Comparison of ENCODE assay signal across 9 cellular contexts in the genomic region with DNA sequence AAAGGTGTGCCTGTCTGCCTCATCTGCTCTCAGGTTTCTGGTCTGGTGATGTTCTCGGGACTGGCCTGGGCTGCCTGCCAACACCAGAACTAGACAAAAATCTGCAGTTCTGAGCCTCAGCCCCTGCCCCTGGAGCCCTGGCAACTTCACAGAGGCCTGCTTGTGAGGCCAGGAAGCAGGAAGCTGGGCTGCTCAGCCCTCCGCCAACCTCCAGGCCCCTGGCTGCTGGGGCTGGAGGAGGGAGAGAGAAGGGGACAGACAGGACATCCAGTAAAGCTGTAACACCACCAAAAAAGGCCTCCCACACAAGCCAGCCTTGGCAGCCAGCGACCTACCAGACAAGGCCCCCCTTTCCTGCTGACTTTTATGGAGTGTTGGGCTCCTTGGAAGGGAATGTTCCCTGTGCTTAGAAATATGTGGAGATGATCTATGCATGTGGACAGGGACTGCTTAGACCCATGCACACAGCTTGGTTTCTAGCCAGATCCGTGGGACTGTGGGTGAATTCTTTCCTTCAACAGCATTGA.
DNase-seq lines count a peak whose midpoint lies in the region; ATAC-seq and TF ChIP-seq lines count a peak whose summit lies in the region.
"Had no signal": no experiment of that assay in that cellular context is flagged by ENCODE, and none has a peak within 500 bp of the region (broad histone marks: within the 10 kb centered on the region; RNA-seq: fewer than 3 reads in every experiment).

No MANE protein-coding gene starts in this region.

- no peak overlapping the region for H3K4me3 Mint-ChIP-seq in CD4-positive, alpha-beta T cell
- H3K4me3 Mint-ChIP-seq: activated T-helper 17 cell treated with anti-CD3 and anti-CD28 coated beads, Interleukin-2, amount 50 U/mL, for 72 hours had no signal

- BruUV-seq in A673 (replicated peaks; lab: Mats Ljungman, UMichigan) = no TSS peak

- no peak overlapping the region for H3K4me3 ChIP-seq in heart right ventricle
- H3K4me3 ChIP-seq in prostate gland = no peak overlapping the region
- no peak overlapping the region for H3K4me3 ChIP-seq in A673 (ENCODE audit: low read depth, low read length, poor library complexity, severe bottlenecking)

- H3K36me3 ChIP-seq in heart right ventricle = no peaks in the 10 kb centered on the region
- no peaks in the 10 kb centered on the region for H3K36me3 ChIP-seq in prostate gland
- no peaks in the 10 kb centered on the region for H3K36me3 ChIP-seq in A673 (ENCODE audit: insufficient read depth, low read length, poor library complexity, severe bottlenecking)

- ATAC-seq in CD4-positive, alpha-beta T cell (ENCODE audit: poor library complexity) = no peak
- peak in 6 of 8 donors; percentile 42 to 86 (median 68) for ATAC-seq in heart right ventricle
- ATAC-seq: activated T-helper 17 cell treated with anti-CD3 and anti-CD28 coated beads, Interleukin-2, amount 50 U/mL, for 72 hours had no signal

- no peak for DNase-seq in CD4-positive, alpha-beta T cell
- peak in 1 of 2 donors; percentile 9 for DNase-seq in heart right ventricle
- DNase-seq in prostate gland (ENCODE audit: low spot score) = peak; percentile 73
- DNase-seq in HuH-7.5 (ENCODE audit: low spot score) = no peak
- DNase-seq in NCI-H510A (lab: John Stamatoyannopoulos, UW) = no peak
- DNase-seq in A673 (ENCODE audit: low spot score) = no peak
- DNase-seq in HPDE6-E6E7 (ENCODE audit: extremely low spot score) = no peak

- no peaks in the 10 kb centered on the region for H3K9me3 ChIP-seq in CD4-positive, alpha-beta T cell (ENCODE audit: control insufficient read depth, low read length)
- no peaks in the 10 kb centered on the region for H3K9me3 ChIP-seq in heart right ventricle
- H3K9me3 ChIP-seq in prostate gland = no peaks in the 10 kb centered on the region
- H3K9me3 ChIP-seq in A673 (ENCODE audit: low read depth, low read length, poor library complexity, severe bottlenecking) = no peaks in the 10 kb centered on the region

- TF ChIP-seq CTCF in CD4-positive, alpha-beta T cell (IDR thresholded peaks at IDR 0.05) = no peak
- TF ChIP-seq CTCF in VCaP (conservative IDR thresholded peaks at IDR 0.05) = no peak
- no peak for TF ChIP-seq CTCF in heart right ventricle (IDR thresholded peaks at IDR 0.05)
- TF ChIP-seq CTCF in prostate gland (IDR thresholded peaks at IDR 0.05) = no peak
- no peak for TF ChIP-seq CTCF in A673 (conservative IDR thresholded peaks at IDR 0.05; ENCODE audit: low read depth, low read length)

- no peaks in the 10 kb centered on the region for H3K27me3 ChIP-seq in CD4-positive, alpha-beta T cell (ENCODE audit: control insufficient read depth, insufficient read depth, low read length)
- no peaks in the 10 kb centered on the region for H3K27me3 ChIP-seq in heart right ventricle
- no peaks in the 10 kb centered on the region for H3K27me3 ChIP-seq in prostate gland (replicated peaks; ENCODE audit: insufficient read depth)
- no peaks in the 10 kb centered on the region for H3K27me3 ChIP-seq in A673 (replicated peaks; ENCODE audit: insufficient read depth, low read depth, low read length, poor library complexity)

- no peaks in the 10 kb centered on the region for H3K27me3 Mint-ChIP-seq in CD4-positive, alpha-beta T cell
- H3K27me3 Mint-ChIP-seq: activated T-helper 17 cell treated with anti-CD3 and anti-CD28 coated beads, Interleukin-2, amount 50 U/mL, for 72 hours had no signal

- POLR2A ChIA-PET in CD4-positive, alpha-beta T cell (lab: Charles Lee) = interaction anchor here (1.0 to 1.7 kb wide), 4 partner anchors 9 to 57 kb away, joined by 3 to 5 read pairs (median 3); no protein-coding TSS in a partner anchor
- POLR2A ChIA-PET in A673 (lab: Charles Lee; ENCODE audit: low non-redundant PET) = no interaction called here

- H3K9me3 Mint-ChIP-seq in CD4-positive, alpha-beta T cell = no peaks in the 10 kb centered on the region

- no peak overlapping the region for H3K27ac ChIP-seq in CD4-positive, alpha-beta T cell (ENCODE audit: low read depth, low read length)
- H3K27ac ChIP-seq in VCaP (peak overlapping the region; percentile 55), heart right ventricle (peak overlapping the region in 8 of 10 donors; percentile 21 to 66 (median 44)), prostate gland (peak overlapping the region; percentile 82 to 86), A673 (ENCODE audit: low read depth, low read length, poor library complexity, severe bottlenecking) (no peak overlapping the region)

- no peaks in the 10 kb centered on the region for H3K36me3 Mint-ChIP-seq in CD4-positive, alpha-beta T cell (ENCODE audit: low read depth)

- peaks cover 64% of the 10 kb centered on the region for H3K4me1 Mint-ChIP-seq in CD4-positive, alpha-beta T cell (ENCODE audit: low read depth)

- intact Hi-C loops in CD4-positive, alpha-beta T cell (cut with DNase I, micrococcal nuclease) = no loop called here
- intact Hi-C loops in heart right ventricle (cut with DNase I) = no loop called here
- intact Hi-C loops in prostate gland (cut with DNase I) = loop anchor here (5.0 to 10.0 kb wide), 2 partner anchors 34 to 92 kb away; no protein-coding TSS in a partner anchor
- intact Hi-C loops in A673 (cut with micrococcal nuclease; ENCODE audit: unreplicated experiment) = no loop called here

- H3K4me1 ChIP-seq in heart right ventricle = peaks cover 0 to 20% (median 7%) of the 10 kb centered on the region in 9 donors
- H3K4me1 ChIP-seq in prostate gland (replicated peaks) = peaks cover 9% of the 10 kb centered on the region
- no peaks in the 10 kb centered on the region for H3K4me1 ChIP-seq in A673 (ENCODE audit: insufficient read depth, low read length, poor library complexity, severe bottlenecking)

- TF ChIP-seq POLR2A in prostate gland (IDR thresholded peaks at IDR 0.05) = no peak

- WGBS in heart right ventricle, 2 donors = 26 to 45% methylated on average over 4 of the region's 4 CpGs
- 12% methylated on average over 4 of the region's 4 CpGs for WGBS in prostate gland

- H3K27ac Mint-ChIP-seq in CD4-positive, alpha-beta T cell = peak overlapping the region; percentile 52
- H3K27ac Mint-ChIP-seq: activated T-helper 17 cell treated with anti-CD3 and anti-CD28 coated beads, Interleukin-2, amount 50 U/mL, for 72 hours had no signal

- CTCF ChIA-PET in CD4-positive, alpha-beta T cell (lab: Charles Lee) = no interaction called here
- CTCF ChIA-PET in A673 (lab: Charles Lee) = no interaction called here

Comparison
In these comparisons a context has a peak if more than half of its experiments do, and no peak if none do; other contexts are left out.
1. H3K27ac ChIP-seq: peak in VCaP (single experiment), heart right ventricle (8 of 10) and prostate gland (2 of 2); none in CD4-positive, alpha-beta T cell (single experiment) and A673 (single experiment).